ENCODE assay signal across 12 cellular contexts in the genomic region with DNA sequence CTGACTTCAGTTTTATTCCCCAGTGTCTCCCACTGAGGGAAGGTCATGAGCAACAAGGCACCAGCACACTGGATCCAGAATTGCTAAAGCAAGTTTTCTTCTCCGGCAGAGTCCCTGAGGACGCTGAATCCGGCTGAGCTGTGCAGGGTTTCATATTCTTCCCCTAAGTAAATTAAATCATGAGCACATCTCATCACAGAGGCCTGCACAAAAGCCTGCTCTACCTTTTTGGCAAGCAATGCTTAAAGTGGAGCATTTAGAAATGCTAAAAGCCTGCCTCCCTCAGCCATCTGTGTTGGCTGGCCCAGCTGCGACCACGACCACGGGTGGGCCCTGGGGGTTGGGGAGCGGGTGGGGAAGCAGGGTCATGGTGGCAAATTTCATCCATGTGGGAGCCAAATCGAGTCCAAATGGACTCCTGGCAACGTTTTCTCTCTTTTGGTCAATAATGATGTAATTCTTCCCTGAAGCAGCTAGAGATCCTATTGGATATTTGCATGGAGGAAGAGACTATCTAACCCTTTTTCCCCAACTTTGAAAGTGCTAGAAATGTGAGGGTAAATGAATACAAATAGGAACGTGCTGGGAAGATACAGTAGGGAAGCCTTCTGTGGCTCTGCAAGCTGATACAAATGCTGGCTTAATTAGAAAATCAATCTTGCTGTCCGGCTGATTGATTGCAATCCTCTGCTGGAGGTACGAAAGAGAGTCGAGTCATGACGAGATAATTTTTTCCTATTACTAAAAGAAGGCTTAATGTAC.
DNase-seq lines count a peak whose midpoint lies in the region; ATAC-seq lines count a peak whose summit lies in the region.
"Had no signal": no experiment of that assay in that cellular context is flagged by ENCODE, and none has a peak within 500 bp of the region (broad histone marks: within the 10 kb centered on the region; RNA-seq: fewer than 3 reads in every experiment).

No MANE protein-coding gene starts in this region.

- WGBS in thymus: 79% methylated on average over 14 of the region's 14 CpGs

- no peaks in the 10 kb centered on the region for H3K27me3 ChIP-seq in adipocyte (replicated peaks; ENCODE audit: control insufficient read depth, insufficient read depth, low read length)
- H3K27me3 ChIP-seq in thymus (ENCODE audit: control insufficient read depth, insufficient read depth): no peaks in the 10 kb centered on the region
- H3K27me3 ChIP-seq: SJSA1 had no signal

- H3K9me3 ChIP-seq in adipocyte (ENCODE audit: control insufficient read depth, low read length): no peaks in the 10 kb centered on the region
- no peaks in the 10 kb centered on the region for H3K9me3 ChIP-seq in thymus (ENCODE audit: control insufficient read depth)
- H3K9me3 ChIP-seq: SJSA1 had no signal

- H3K4me3 ChIP-seq in adipocyte (ENCODE audit: low read length) (peak overlapping the region; percentile 31), thymus (ENCODE audit: low read length) (no peak overlapping the region)
- H3K4me3 ChIP-seq: SJSA1 had no signal

- DNase-seq in NCI-H1092 treated with DMSO at 0.1 percent for 48 hours (lab: John Stamatoyannopoulos, UW) (peak; percentile 80), adipocyte (ENCODE audit: low read depth) (peak; percentile 36), left ventricle myocardium superior (peak; percentile 67), T-helper 2 cell (no peak), NK-92 (lab: John Stamatoyannopoulos, UW; ENCODE audit: unreplicated experiment) (no peak), SW480 (ENCODE audit: low spot score) (no peak), NOMO-1 treated with dmso at 0.1 percent for 144 hours (lab: John Stamatoyannopoulos, UW; ENCODE audit: unreplicated experiment) (no peak)
- DNase-seq: activated CD8-positive, alpha-beta T cell treated with anti-CD3 and anti-CD28 coated beads for 36 hours; GOT3; stimulated activated CD4-positive, alpha-beta T cell treated with anti-CD3 and anti-CD28 coated beads, Interleukin-4, amount 100 ng/mL, for 1 hour had no signal

- ATAC-seq in left ventricle myocardium superior: peak; percentile 94
- ATAC-seq: activated CD8-positive, alpha-beta T cell treated with anti-CD3 and anti-CD28 coated beads for 36 hours had no signal

- H3K4me1 ChIP-seq in adipocyte (ENCODE audit: control insufficient read depth, insufficient read depth, low read length) (peaks cover 49% of the 10 kb centered on the region), thymus (ENCODE audit: control insufficient read depth, insufficient read depth, low read length) (no peaks in the 10 kb centered on the region)

- peak overlapping the region; percentile 46 for H3K27ac ChIP-seq in thymus (ENCODE audit: low read depth)
- H3K27ac ChIP-seq: SJSA1 had no signal

- intact Hi-C loops in left ventricle myocardium superior (cut with micrococcal nuclease): no loop called here

- H3K36me3 ChIP-seq in adipocyte (ENCODE audit: control insufficient read depth, insufficient read depth, low read length, severe bottlenecking) (no peaks in the 10 kb centered on the region), thymus (ENCODE audit: control insufficient read depth, insufficient read depth) (peaks cover 2% of the 10 kb centered on the region)
- H3K36me3 ChIP-seq: SJSA1 had no signal

- peak overlapping the region; percentile 64 for H3K9ac ChIP-seq in adipocyte (ENCODE audit: low read length)

Comparison
In these comparisons a context has a peak if more than half of its experiments do, and no peak if none do; other contexts are left out.
1. DNase-seq: peak in NCI-H1092 treated with DMSO at 0.1 percent for 48 hours (single experiment), adipocyte (single experiment) and left ventricle myocardium superior (single experiment); none in T-helper 2 cell (0 of 5), NK-92 (single experiment), SW480 (single experiment) and NOMO-1 treated with dmso at 0.1 percent for 144 hours (single experiment).